Comparison of ENCODE assay signal across 23 cellular contexts in the genomic region with DNA sequence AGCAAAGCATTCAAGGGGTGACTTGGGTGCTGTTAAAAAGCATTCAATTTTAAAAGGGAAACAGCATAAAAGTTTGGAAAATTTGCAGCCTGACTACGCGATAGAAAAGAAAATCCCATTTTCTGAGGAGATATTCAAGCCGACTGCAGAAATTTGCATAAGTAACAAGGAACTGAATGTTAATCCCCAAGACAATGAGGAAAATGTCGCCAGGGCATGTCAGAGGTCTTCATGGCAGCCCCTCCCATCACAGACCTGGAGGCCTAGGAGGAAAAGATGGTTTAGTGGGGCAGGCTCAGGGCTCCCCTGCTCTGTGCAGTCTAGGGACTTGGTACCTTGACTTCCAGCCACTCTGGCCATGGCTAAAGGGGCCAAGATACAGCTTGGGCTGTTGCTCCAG.
"Had no signal": no experiment of that assay in that cellular context is flagged by ENCODE, and none has a peak within 500 bp of the region (broad histone marks: within the 10 kb centered on the region; RNA-seq: fewer than 3 reads in every experiment).

No MANE protein-coding gene starts in this region.

- H3K9me3 ChIP-seq: colonic mucosa, gastrocnemius medialis, lower lobe of right lung had no signal

- H3K4me3 Mint-ChIP-seq: dendritic cell treated with granulocyte-macrophage colony-stimulating factor and Interleukin-4, amounts not matched to agents 40 ng/mL and 50 ng/mL, for 4 days; naive thymus-derived CD4-positive, alpha-beta T cell had no signal

- H3K4me3 ChIP-seq: colonic mucosa, esophagus squamous epithelium, gastrocnemius medialis, heart right ventricle, left lung, lower lobe of right lung had no signal

- H3K27me3 ChIP-seq: colonic mucosa, esophagus squamous epithelium, gastrocnemius medialis, heart right ventricle, left lung had no signal

- H3K27me3 Mint-ChIP-seq: dendritic cell treated with granulocyte-macrophage colony-stimulating factor and Interleukin-4, amounts not matched to agents 40 ng/mL and 50 ng/mL, for 4 days had no signal

- H3K27ac Mint-ChIP-seq: dendritic cell treated with granulocyte-macrophage colony-stimulating factor and Interleukin-4, amounts not matched to agents 40 ng/mL and 50 ng/mL, for 4 days had no signal

- H3K4me1 ChIP-seq: colonic mucosa, esophagus squamous epithelium, left lung, lower lobe of right lung had no signal

- DNase-seq: colonic mucosa; cortex of kidney; effector CD4-positive, alpha-beta T cell; effector memory CD4-positive, alpha-beta T cell; erythroblast; esophagus squamous epithelium; foreskin fibroblast; foreskin melanocyte; gastrocnemius medialis; glutamatergic neuron; head of caudate nucleus; heart right ventricle; hippocampal formation; left cardiac atrium; left lung; left ventricle myocardium superior; lower lobe of right lung; mesenchymal stem cell; midbrain; naive thymus-derived CD4-positive, alpha-beta T cell had no signal

- H3K36me3 ChIP-seq: colonic mucosa had no signal

- ATAC-seq: esophagus mucosa; gastrocnemius medialis; heart right ventricle; left cardiac atrium; left lung; left ventricle myocardium superior; lower lobe of right lung; naive thymus-derived CD4-positive, alpha-beta T cell had no signal

- H3K27ac ChIP-seq: colonic mucosa, epithelial cell of prostate, esophagus squamous epithelium, gastrocnemius medialis, heart right ventricle, left lung, lower lobe of right lung had no signal
